In genomic region chr18:6521804-6522418, GRCh38 we compare ENCODE assay signal across 7 cellular contexts.
DNase-seq lines count a peak whose midpoint lies in the region; ATAC-seq and TF ChIP-seq lines count a peak whose summit lies in the region.

No MANE protein-coding gene starts in this region.

- no peaks in the 10 kb centered on the region for H3K27me3 ChIP-seq in left lung

- H3K9me3 ChIP-seq in left lung = no peaks in the 10 kb centered on the region

- H3K4me1 ChIP-seq in left lung = no peaks in the 10 kb centered on the region

- H3K4me3 Mint-ChIP-seq in activated T-helper 1 cell treated with anti-CD3 and anti-CD28 coated beads, Interleukin-12 subunit alpha, Interleukin-12 subunit beta, Interleukin-2, Interleukin-4 antibody, amounts not matched to agents 30 ng/mL and 10 ng/mL and 1 ng/mL, durations not matched to agents 14 hours and 24 hours and 36 hours = no peak overlapping the region

- H3K4me3 ChIP-seq in LNCaP clone FGC (ENCODE audit: low read depth, low read length) (no peak overlapping the region), left lung (no peak overlapping the region)

- H3K27ac Mint-ChIP-seq in activated T-helper 1 cell treated with anti-CD3 and anti-CD28 coated beads, Interleukin-12 subunit alpha, Interleukin-12 subunit beta, Interleukin-2, Interleukin-4 antibody, amounts not matched to agents 30 ng/mL and 10 ng/mL and 1 ng/mL, durations not matched to agents 14 hours and 24 hours and 36 hours = no peak overlapping the region

- TF ChIP-seq CTCF in LNCaP clone FGC (IDR thresholded peaks at IDR 0.05; ENCODE audit: control insufficient read depth, extremely low read depth, insufficient read depth) = peak; percentile 68
- TF ChIP-seq CTCF in left lung (IDR thresholded peaks at IDR 0.05) = peak; percentile 63 to 79

- ATAC-seq in left lung = peak; percentile 75
- ATAC-seq in HG03175 (IDR thresholded peaks at IDR 0.05; ENCODE audit: unreplicated experiment) = no peak

- no peaks in the 10 kb centered on the region for H3K9me3 Mint-ChIP-seq in activated T-helper 1 cell treated with anti-CD3 and anti-CD28 coated beads, Interleukin-12 subunit alpha, Interleukin-12 subunit beta, Interleukin-2, Interleukin-4 antibody, amounts not matched to agents 30 ng/mL and 10 ng/mL and 1 ng/mL, durations not matched to agents 14 hours and 24 hours and 36 hours

- intact Hi-C loops in activated T-helper 1 cell treated with anti-CD3 and anti-CD28 coated beads, Interleukin-12 subunit alpha, Interleukin-12 subunit beta, Interleukin-2, Interleukin-4 antibody, amounts not matched to agents 30 ng/mL and 10 ng/mL and 1 ng/mL, durations not matched to agents 14 hours and 24 hours and 36 hours (cut with micrococcal nuclease) = loop anchor here (1.0 to 10.0 kb wide), 2 partner anchors 643 to 1447 kb away; no protein-coding TSS in a partner anchor
- intact Hi-C loops in left lung (cut with DNase I) = no loop called here

- no peak overlapping the region for H3K27ac ChIP-seq in left lung

- peak; percentile 93 for DNase-seq in DMS53 (lab: John Stamatoyannopoulos, UW)
- DNase-seq in GM19238 (ENCODE audit: insufficient read length, low spot score) = peak; percentile 16
- no peak for DNase-seq in LNCaP clone FGC (ENCODE audit: low read depth)
- peak; percentile 3 for DNase-seq in activated T-helper 1 cell treated with anti-CD3 and anti-CD28 coated beads, Interleukin-12 subunit alpha, Interleukin-12 subunit beta, Interleukin-2, Interleukin-4 antibody, amounts not matched to agents 30 ng/mL and 10 ng/mL and 1 ng/mL, durations not matched to agents 14 hours and 24 hours and 36 hours (ENCODE audit: low spot score)
- no peak for DNase-seq in left lung
- DNase-seq in NCI-H2227 (lab: John Stamatoyannopoulos, UW; ENCODE audit: unreplicated experiment) = no peak

- no peaks in the 10 kb centered on the region for H3K27me3 Mint-ChIP-seq in activated T-helper 1 cell treated with anti-CD3 and anti-CD28 coated beads, Interleukin-12 subunit alpha, Interleukin-12 subunit beta, Interleukin-2, Interleukin-4 antibody, amounts not matched to agents 30 ng/mL and 10 ng/mL and 1 ng/mL, durations not matched to agents 14 hours and 24 hours and 36 hours (ENCODE audit: insufficient read depth)

- H3K4me1 Mint-ChIP-seq in activated T-helper 1 cell treated with anti-CD3 and anti-CD28 coated beads, Interleukin-12 subunit alpha, Interleukin-12 subunit beta, Interleukin-2, Interleukin-4 antibody, amounts not matched to agents 30 ng/mL and 10 ng/mL and 1 ng/mL, durations not matched to agents 14 hours and 24 hours and 36 hours (ENCODE audit: low read depth) = no peaks in the 10 kb centered on the region

- H3K36me3 ChIP-seq in left lung = no peaks in the 10 kb centered on the region

- H3K36me3 Mint-ChIP-seq in activated T-helper 1 cell treated with anti-CD3 and anti-CD28 coated beads, Interleukin-12 subunit alpha, Interleukin-12 subunit beta, Interleukin-2, Interleukin-4 antibody, amounts not matched to agents 30 ng/mL and 10 ng/mL and 1 ng/mL, durations not matched to agents 14 hours and 24 hours and 36 hours (ENCODE audit: low read depth) = no peaks in the 10 kb centered on the region

Comparison
In these comparisons a context has a peak if more than half of its experiments do, and no peak if none do; other contexts are left out.
1. DNase-seq: peak in DMS53 (single experiment), GM19238 (single experiment) and activated T-helper 1 cell treated with anti-CD3 and anti-CD28 coated beads, Interleukin-12 subunit alpha, Interleukin-12 subunit beta, Interleukin-2, Interleukin-4 antibody, amounts not matched to agents 30 ng/mL and 10 ng/mL and 1 ng/mL, durations not matched to agents 14 hours and 24 hours and 36 hours (single experiment); none in LNCaP clone FGC (single experiment), left lung (0 of 2) and NCI-H2227 (single experiment).